ENCODE assay signal across 8 cellular contexts in the genomic region with DNA sequence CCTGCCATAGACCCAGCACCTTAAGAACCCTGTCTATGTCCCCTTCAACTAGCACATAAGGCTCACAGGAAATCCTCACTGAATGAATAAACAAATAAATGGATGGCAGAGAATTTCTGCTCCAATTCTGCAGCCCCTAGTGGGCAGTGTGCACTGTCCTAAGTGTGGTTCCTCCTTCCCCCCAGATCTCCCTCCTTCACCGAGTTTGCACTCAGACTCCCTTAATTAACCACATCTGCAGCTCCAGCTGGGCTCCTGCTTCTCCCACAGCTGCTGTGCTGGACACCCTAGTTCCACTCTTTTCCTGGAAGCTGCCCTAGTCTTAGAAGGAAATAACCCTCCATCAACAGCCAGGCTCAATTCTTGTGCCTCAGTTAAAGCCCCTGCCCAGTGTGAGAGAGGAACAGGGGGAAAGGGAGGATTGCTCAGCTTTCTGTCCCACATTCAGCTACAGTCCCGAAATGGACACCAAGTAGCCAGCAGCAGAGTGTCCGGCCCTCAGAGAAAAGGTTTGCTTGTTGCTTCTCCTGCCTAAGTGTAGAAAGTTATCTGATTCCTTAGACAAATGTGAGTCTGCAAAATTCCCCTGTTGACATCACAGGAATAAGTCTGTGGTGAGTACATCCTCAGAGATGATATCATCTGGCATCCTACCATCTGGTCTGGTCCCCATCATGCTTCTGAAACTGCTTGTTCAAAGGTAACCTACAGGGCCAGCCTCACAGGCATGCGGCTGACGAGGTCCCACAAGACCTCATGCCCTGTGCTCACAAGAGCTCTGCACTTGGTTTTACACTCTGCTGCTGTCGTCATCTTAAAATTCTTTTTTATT. TPM values are rescaled to one million over a fixed set of nuclear protein-coding genes. Genes with fewer than 3 reads are reported as not detected.
DNase-seq lines count a peak whose midpoint lies in the region; ATAC-seq and TF ChIP-seq lines count a peak whose summit lies in the region.

No MANE protein-coding gene starts in this region.

- H3K27me3 ChIP-seq in Caco-2 (replicated peaks; ENCODE audit: control insufficient read depth, insufficient read depth, low read length): no peaks in the 10 kb centered on the region; the same call in 1 of the 2 replicates
- H3K27me3 ChIP-seq in prostate gland (replicated peaks; ENCODE audit: insufficient read depth): no peaks in the 10 kb centered on the region

- CTCF ChIA-PET in Caco-2 (lab: Charles Lee): interaction anchor here (1.4 to 2.0 kb wide), 2 partner anchors 41 to 74 kb away, joined by 3 to 8 read pairs; partner anchors contain the start of gene PSMD3
- CTCF ChIA-PET in activated naive CD4-positive, alpha-beta T cell treated with anti-CD3 and anti-CD28 coated beads, Interleukin-2, amount 10 ng/mL, durations not matched to agents 7 days and 5 days (lab: Charles Lee): interaction anchor here (1.2 to 2.8 kb wide), 4 partner anchors 14 to 40 kb away, joined by 3 to 11 read pairs (median 8); partner anchors contain the start of gene PSMD3

- H3K9me3 ChIP-seq in Caco-2 (no peaks in the 10 kb centered on the region), prostate gland (no peaks in the 10 kb centered on the region)

- no peak for TF ChIP-seq POLR2A in prostate gland (IDR thresholded peaks at IDR 0.05)
- no peak for TF ChIP-seq POLR2A in GM18505 (IDR thresholded peaks at IDR 0.05; ENCODE audit: borderline replicate concordance, extremely low read depth, insufficient read depth, insufficient read length)

- intact Hi-C loops in Caco-2 (cut with micrococcal nuclease; ENCODE audit: unreplicated experiment): no loop called here
- intact Hi-C loops in prostate gland (cut with DNase I): no loop called here

- no peak overlapping the region for H3K4me3 ChIP-seq in Caco-2 (ENCODE audit: low read depth, low read length)
- no peak overlapping the region for H3K4me3 ChIP-seq in prostate gland

- TF ChIP-seq CTCF in Caco-2 (IDR thresholded peaks at IDR 0.05; ENCODE audit: insufficient read depth in 1 of 2, low read depth in 1 of 2, low read length in 1 of 2, severe bottlenecking in 1 of 2, unreplicated experiment in 1 of 2): peak; percentile 34 to 75
- peak in 1 of 4 experiments; percentile 5 for TF ChIP-seq CTCF in prostate gland (IDR thresholded peaks at IDR 0.05)

- no peak overlapping the region for H3K27ac Mint-ChIP-seq in Caco-2 (ENCODE audit: unreplicated experiment)
- peak overlapping the region; percentile 45 for H3K27ac Mint-ChIP-seq in activated naive CD4-positive, alpha-beta T cell treated with anti-CD3 and anti-CD28 coated beads, Interleukin-2, amount 10 ng/mL, durations not matched to agents 7 days and 5 days

- no peaks in the 10 kb centered on the region for H3K4me1 ChIP-seq in Caco-2
- no peaks in the 10 kb centered on the region for H3K4me1 ChIP-seq in prostate gland (replicated peaks)

- WGBS in prostate gland: 54% methylated on average over 6 of the region's 6 CpGs

- POLR2A ChIA-PET in Caco-2 (lab: Charles Lee): no interaction called here

- H3K4me3 Mint-ChIP-seq in Caco-2 (ENCODE audit: unreplicated experiment): no peak overlapping the region
- H3K4me3 Mint-ChIP-seq in activated naive CD4-positive, alpha-beta T cell treated with anti-CD3 and anti-CD28 coated beads, Interleukin-2, amount 10 ng/mL, durations not matched to agents 7 days and 5 days: no peak overlapping the region

- no peaks in the 10 kb centered on the region for H3K36me3 Mint-ChIP-seq in Caco-2 (ENCODE audit: insufficient read depth, unreplicated experiment)
- no peaks in the 10 kb centered on the region for H3K36me3 Mint-ChIP-seq in activated naive CD4-positive, alpha-beta T cell treated with anti-CD3 and anti-CD28 coated beads, Interleukin-2, amount 10 ng/mL, durations not matched to agents 7 days and 5 days

- ATAC-seq in GM19395 (IDR thresholded peaks at IDR 0.05; ENCODE audit: unreplicated experiment) (peak; percentile 62), GM18505 (IDR thresholded peaks at IDR 0.05; ENCODE audit: unreplicated experiment) (no peak)

- H3K27ac ChIP-seq in prostate gland: no peak overlapping the region

- DNase-seq in Caco-2 (peak in 1 of 2 experiments; percentile 39), NCI-H2171 (lab: John Stamatoyannopoulos, UW) (peak; percentile 57), kidney glomerular epithelial cell (lab: John Stamatoyannopoulos, UW) (peak; percentile 52), prostate gland (ENCODE audit: low spot score) (no peak), mucosa of gallbladder (ENCODE audit: low spot score) (no peak)
- DNase-seq in activated naive CD4-positive, alpha-beta T cell treated with anti-CD3 and anti-CD28 coated beads, Interleukin-2, amount 10 ng/mL, durations not matched to agents 7 days and 5 days: peak; percentile 63

- no peaks in the 10 kb centered on the region for H3K36me3 ChIP-seq in Caco-2 (ENCODE audit: control insufficient read depth, insufficient read depth, low read length)
- H3K36me3 ChIP-seq in prostate gland: no peaks in the 10 kb centered on the region

- no peaks in the 10 kb centered on the region for H3K27me3 Mint-ChIP-seq in Caco-2 (ENCODE audit: insufficient read depth, unreplicated experiment)
- peaks cover 41% of the 10 kb centered on the region for H3K27me3 Mint-ChIP-seq in activated naive CD4-positive, alpha-beta T cell treated with anti-CD3 and anti-CD28 coated beads, Interleukin-2, amount 10 ng/mL, durations not matched to agents 7 days and 5 days

- no peaks in the 10 kb centered on the region for H3K4me1 Mint-ChIP-seq in Caco-2 (ENCODE audit: low read depth, unreplicated experiment)
- H3K4me1 Mint-ChIP-seq in activated naive CD4-positive, alpha-beta T cell treated with anti-CD3 and anti-CD28 coated beads, Interleukin-2, amount 10 ng/mL, durations not matched to agents 7 days and 5 days: peaks cover 24% of the 10 kb centered on the region

- BruUV-seq in Caco-2 (replicated peaks; lab: Mats Ljungman, UMichigan): no TSS peak

- H3K9me3 Mint-ChIP-seq in Caco-2 (ENCODE audit: unreplicated experiment): no peaks in the 10 kb centered on the region
- H3K9me3 Mint-ChIP-seq in activated naive CD4-positive, alpha-beta T cell treated with anti-CD3 and anti-CD28 coated beads, Interleukin-2, amount 10 ng/mL, durations not matched to agents 7 days and 5 days: no peaks in the 10 kb centered on the region

RNA-seq across cellular contexts. Expression of gene LRRC3C, which starts 12.3 kb away (rescaled TPM):
- total RNA-seq in Caco-2 (2022) (not detected in 2 replicates), prostate gland (not detected), mucosa of gallbladder (not detected)

RNA-seq across cellular contexts. Expression of gene ORMDL3, which starts 12.4 kb away (rescaled TPM):
- total RNA-seq in Caco-2 (2022) (70.6 and 75.2 TPM in 2 replicates), prostate gland (10 to 100 TPM; 82.4 to 91.6 TPM), mucosa of gallbladder (73.6 TPM)

RNA-seq across cellular contexts. Expression of gene GSDMB, which starts 21.4 kb away (rescaled TPM):
- total RNA-seq in Caco-2 (2022): 8.0 TPM in 2 replicates
- 10 to 100 TPM in 1 of 2 donors, 1 to 10 TPM in 1; 4.0 to 17.0 TPM for total RNA-seq in prostate gland
- 26.9 TPM for total RNA-seq in mucosa of gallbladder

RNA-seq across cellular contexts. Expression of gene GSDMA, which starts 23.0 kb away (rescaled TPM):
- not detected in 2 replicates for total RNA-seq in Caco-2 (2022)
- total RNA-seq in prostate gland: 1 to 10 TPM in 1 of 2 donors, not detected in 1; 1.2 TPM
- total RNA-seq in mucosa of gallbladder: not detected

RNA-seq across cellular contexts. Expression of gene PSMD3, which starts 40.8 kb away (rescaled TPM):
- 179 and 195 TPM in 2 replicates for total RNA-seq in Caco-2 (2022)
- total RNA-seq in prostate gland: 100 to 1,000 TPM in 1 of 2 donors, 10 to 100 TPM in 1; 96.4 to 116 TPM
- total RNA-seq in mucosa of gallbladder: 69.5 TPM

Comparison
In these comparisons a context has a peak if more than half of its experiments do, and no peak if none do; other contexts are left out.
1. DNase-seq: peak in NCI-H2171 (single experiment), activated naive CD4-positive, alpha-beta T cell treated with anti-CD3 and anti-CD28 coated beads, Interleukin-2, amount 10 ng/mL, durations not matched to agents 7 days and 5 days (single experiment) and kidney glomerular epithelial cell (single experiment); none in prostate gland (single experiment) and mucosa of gallbladder (single experiment).